ENCODE assay signal across 22 cellular contexts in the genomic region with DNA sequence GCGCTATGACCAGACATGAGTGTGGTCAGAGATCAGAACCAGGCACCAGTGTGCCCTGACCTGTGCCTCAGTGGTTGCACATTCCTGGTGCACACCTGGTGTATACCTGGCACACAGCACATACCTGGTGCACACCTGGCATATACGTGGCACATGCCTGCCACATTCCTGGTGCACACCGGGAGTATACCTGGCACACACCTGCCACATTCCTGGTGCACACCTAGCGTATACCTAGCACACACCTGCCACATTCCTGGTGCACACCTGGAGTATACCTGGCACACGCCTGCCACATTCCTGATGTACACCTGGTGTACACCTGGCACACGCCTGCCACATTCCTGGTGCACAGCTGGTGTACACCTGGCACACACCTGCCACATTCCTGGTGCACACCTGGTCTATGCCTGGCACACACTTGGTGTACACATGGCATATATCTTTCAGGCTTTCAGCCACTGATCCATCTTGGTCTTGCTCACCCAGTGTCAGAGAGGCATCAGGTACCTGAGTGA.
"Had no signal": no experiment of that assay in that cellular context is flagged by ENCODE, and none has a peak within 500 bp of the region (broad histone marks: within the 10 kb centered on the region; RNA-seq: fewer than 3 reads in every experiment).

No MANE protein-coding gene starts in this region.

- H3K4me1 Mint-ChIP-seq: activated naive CD8-positive, alpha-beta T cell treated with anti-CD3 and anti-CD28 coated beads, Interleukin-2, amount 10 ng/mL, durations not matched to agents 7 days and 5 days had no signal

- H3K36me3 ChIP-seq: adrenal gland, Peyer's patch, SJSA1 had no signal

- H3K9me3 ChIP-seq: adrenal gland, Peyer's patch, SJSA1 had no signal

- H3K9me3 Mint-ChIP-seq: activated naive CD8-positive, alpha-beta T cell treated with anti-CD3 and anti-CD28 coated beads, Interleukin-2, amount 10 ng/mL, durations not matched to agents 7 days and 5 days; T-helper 1 cell treated with Interleukin-12 subunit alpha and Interleukin-12 subunit beta and Interleukin-4 antibody, amounts not matched to agents 30 μg/mL and 1 μg/mL, for 36 hours had no signal

- DNase-seq: activated CD4-positive, alpha-beta T cell treated with anti-CD3 and anti-CD28 coated beads for 48 hours; activated CD4-positive, alpha-beta T cell treated with anti-CD3 and anti-CD28 coated beads, Interleukin-2, amount 50 U/mL, for 4 hours; activated CD4-positive, CD25-positive, alpha-beta regulatory T cell treated with anti-CD3 and anti-CD28 coated beads, Interleukin-2, amount 50 U/mL, for 72 hours; activated CD8-positive, alpha-beta memory T cell treated with anti-CD3 and anti-CD28 coated beads, Interleukin-2, amount 50 U/mL, for 48 hours; activated CD8-positive, alpha-beta T cell treated with anti-CD3 and anti-CD28 coated beads, Interleukin-2, amount 10 ng/mL, durations not matched to agents 7 days and 5 days; activated naive CD4-positive, alpha-beta T cell treated with anti-CD3 and anti-CD28 coated beads, Interleukin-2, amount 50 U/mL, for 16 hours; activated naive CD8-positive, alpha-beta T cell treated with anti-CD3 and anti-CD28 coated beads, Interleukin-2, amount 10 ng/mL, durations not matched to agents 7 days and 5 days; activated T-cell treated with anti-CD3 and anti-CD28 coated beads, Interleukin-2, amount 50 U/mL, for 1 hour; adrenal gland; anterior cingulate cortex; caudate nucleus; NCI-H1092 treated with DMSO at 0.1 percent for 48 hours; NCI-H1417 treated with DMSO at 0.1 percent for 48 hours; NCI-H1694; NCI-H2029 treated with DMSO at 0.1 percent for 48 hours; NCI-H446; NCI-H524; Peyer's patch; Right ventricle myocardium superior had no signal

- H3K27ac Mint-ChIP-seq: activated CD8-positive, alpha-beta T cell treated with anti-CD3 and anti-CD28 coated beads, Interleukin-2, amount 10 ng/mL, durations not matched to agents 7 days and 5 days; activated naive CD8-positive, alpha-beta T cell treated with anti-CD3 and anti-CD28 coated beads, Interleukin-2, amount 10 ng/mL, durations not matched to agents 7 days and 5 days; T-helper 1 cell treated with Interleukin-12 subunit alpha and Interleukin-12 subunit beta and Interleukin-4 antibody, amounts not matched to agents 30 μg/mL and 1 μg/mL, for 36 hours had no signal

- H3K36me3 Mint-ChIP-seq: activated naive CD8-positive, alpha-beta T cell treated with anti-CD3 and anti-CD28 coated beads, Interleukin-2, amount 10 ng/mL, durations not matched to agents 7 days and 5 days had no signal

- H3K27ac ChIP-seq: adrenal gland, Peyer's patch, RWPE1, SJSA1 had no signal

- H3K27me3 ChIP-seq: Peyer's patch, SJSA1 had no signal

- H3K4me1 ChIP-seq: adrenal gland, Peyer's patch, SJSA1 had no signal

- H3K4me3 Mint-ChIP-seq: activated CD8-positive, alpha-beta T cell treated with anti-CD3 and anti-CD28 coated beads, Interleukin-2, amount 10 ng/mL, durations not matched to agents 7 days and 5 days; activated naive CD8-positive, alpha-beta T cell treated with anti-CD3 and anti-CD28 coated beads, Interleukin-2, amount 10 ng/mL, durations not matched to agents 7 days and 5 days; T-helper 1 cell treated with Interleukin-12 subunit alpha and Interleukin-12 subunit beta and Interleukin-4 antibody, amounts not matched to agents 30 μg/mL and 1 μg/mL, for 36 hours had no signal

- H3K4me3 ChIP-seq: adrenal gland, Peyer's patch, SJSA1 had no signal

- ATAC-seq: activated CD8-positive, alpha-beta T cell treated with anti-CD3 and anti-CD28 coated beads, Interleukin-2, amount 10 ng/mL, durations not matched to agents 7 days and 5 days had no signal
